Comparison of ENCODE assay signal across 11 cellular contexts in genomic region chr2:109481599-109481998, GRCh38.
"Had no signal": no experiment of that assay in that cellular context is flagged by ENCODE, and none has a peak within 500 bp of the region (broad histone marks: within the 10 kb centered on the region; RNA-seq: fewer than 3 reads in every experiment).

No MANE protein-coding gene starts in this region.

- H3K36me3 Mint-ChIP-seq: memory B cell had no signal

- H3K27ac Mint-ChIP-seq: activated CD4-positive, alpha-beta T cell treated with anti-CD3 and anti-CD28 coated beads for 36 hours; dendritic cell treated with granulocyte-macrophage colony-stimulating factor and Interleukin-4, amounts not matched to agents 40 ng/mL and 50 ng/mL, for 4 days; effector memory CD8-positive, alpha-beta T cell; memory B cell had no signal

- ATAC-seq: activated CD4-positive, alpha-beta T cell treated with anti-CD3 and anti-CD28 coated beads for 36 hours; effector memory CD8-positive, alpha-beta T cell had no signal

- H3K9me3 Mint-ChIP-seq: dendritic cell treated with granulocyte-macrophage colony-stimulating factor and Interleukin-4, amounts not matched to agents 40 ng/mL and 50 ng/mL, for 4 days; effector memory CD8-positive, alpha-beta T cell; memory B cell; nephron had no signal

- DNase-seq: activated CD4-positive, alpha-beta T cell treated with anti-CD3 and anti-CD28 coated beads for 36 hours; activated CD8-positive, alpha-beta memory T cell treated with anti-CD3 and anti-CD28 coated beads for 24 hours; activated naive CD4-positive, alpha-beta T cell treated with Interleukin-2 at 50 U/mL for 16 hours; effector memory CD8-positive, alpha-beta T cell; occipital lobe; SW 1271; WERI-Rb-1 had no signal

- H3K4me3 Mint-ChIP-seq: activated CD4-positive, alpha-beta T cell treated with anti-CD3 and anti-CD28 coated beads for 36 hours; dendritic cell treated with granulocyte-macrophage colony-stimulating factor and Interleukin-4, amounts not matched to agents 40 ng/mL and 50 ng/mL, for 4 days; effector memory CD8-positive, alpha-beta T cell; memory B cell had no signal

- H3K4me1 Mint-ChIP-seq: activated CD4-positive, alpha-beta T cell treated with anti-CD3 and anti-CD28 coated beads for 36 hours; memory B cell had no signal

- H3K27ac ChIP-seq: SJSA1, WERI-Rb-1 had no signal

- H3K27me3 Mint-ChIP-seq: activated CD4-positive, alpha-beta T cell treated with anti-CD3 and anti-CD28 coated beads for 36 hours had no signal
